In genomic region chr13:21106089-21106488, GRCh38 we compare ENCODE assay signal across 13 cellular contexts. TPM values are rescaled to one million over a fixed set of nuclear protein-coding genes. Genes with fewer than 3 reads are reported as not detected.
A peak's percentile ranks its signal among the peaks of the same experiment; 100 is the strongest.
DNase-seq lines count a peak whose midpoint lies in the region; ATAC-seq and TF ChIP-seq lines count a peak whose summit lies in the region.
"Had no signal": no experiment of that assay in that cellular context is flagged by ENCODE, and none has a peak within 500 bp of the region (broad histone marks: within the 10 kb centered on the region; RNA-seq: fewer than 3 reads in every experiment).

No MANE protein-coding gene starts in this region.

- CTCF ChIA-PET in AG04450 (lab: Charles Lee) = interaction anchor here (0.5 to 3.0 kb wide), 3 partner anchors 24 to 371 kb away, joined by 4 to 16 read pairs (median 6); no protein-coding TSS in a partner anchor

- TF ChIP-seq CTCF in AG04450 (IDR thresholded peaks at IDR 0.05; ENCODE audit: low read depth, low read length) (no peak), astrocyte of the cerebellum (IDR thresholded peaks at IDR 0.05; ENCODE audit: low read depth, low read length, missing control alignments) (no peak), uterus (IDR thresholded peaks at IDR 0.05) (no peak), heart right ventricle (IDR thresholded peaks at IDR 0.05) (no peak)

- H3K27ac ChIP-seq in AG04450 (ENCODE audit: low read depth, low read length) = peak overlapping the region; percentile 76
- no peak overlapping the region for H3K27ac ChIP-seq in uterus
- no peak overlapping the region for H3K27ac ChIP-seq in heart right ventricle
- H3K27ac ChIP-seq: BLaER1 treated with 17β-estradiol and CSF1 and Interleukin-3, amounts not matched to agents 10 nM and 100 nM had no signal

- H3K27me3 ChIP-seq in AG04450 (ENCODE audit: control insufficient read depth, insufficient read depth, low read length) (no peaks in the 10 kb centered on the region), uterus (no peaks in the 10 kb centered on the region), heart right ventricle (no peaks in the 10 kb centered on the region)
- H3K27me3 ChIP-seq: BLaER1 treated with 17β-estradiol and CSF1 and Interleukin-3, amounts not matched to agents 10 nM and 100 nM had no signal

- H3K4me1 ChIP-seq in uterus = no peaks in the 10 kb centered on the region
- H3K4me1 ChIP-seq in heart right ventricle = no peaks in the 10 kb centered on the region
- H3K4me1 ChIP-seq: BLaER1 treated with 17β-estradiol and CSF1 and Interleukin-3, amounts not matched to agents 10 nM and 100 nM had no signal

- no peak for ATAC-seq in heart right ventricle

- no peak overlapping the region for H3K4me3 ChIP-seq in AG04450 (ENCODE audit: low read depth, low read length)
- H3K4me3 ChIP-seq in astrocyte of the cerebellum (ENCODE audit: low read depth, low read length) = no peak overlapping the region
- H3K4me3 ChIP-seq in uterus = no peak overlapping the region
- no peak overlapping the region for H3K4me3 ChIP-seq in heart right ventricle
- H3K4me3 ChIP-seq: BLaER1 treated with 17β-estradiol and CSF1 and Interleukin-3, amounts not matched to agents 10 nM and 100 nM had no signal

- H3K9me3 ChIP-seq in AG04450 (ENCODE audit: control insufficient read depth, insufficient read depth, low read length) (no peaks in the 10 kb centered on the region; the same call in 1 of the 2 replicates), uterus (no peaks in the 10 kb centered on the region), heart right ventricle (no peaks in the 10 kb centered on the region)

- WGBS in heart right ventricle, 2 donors = 76% methylated on average over 4 of the region's 4 CpGs

- no peak for TF ChIP-seq POLR2A in uterus (IDR thresholded peaks at IDR 0.05)

- in situ Hi-C loops in astrocyte of the cerebellum (cut with HindIII; ENCODE audit: low sequenced_read_pairs) = no loop called here

- no peaks in the 10 kb centered on the region for H3K36me3 ChIP-seq in uterus
- no peaks in the 10 kb centered on the region for H3K36me3 ChIP-seq in heart right ventricle
- H3K36me3 ChIP-seq: BLaER1 treated with 17β-estradiol and CSF1 and Interleukin-3, amounts not matched to agents 10 nM and 100 nM had no signal

- intact Hi-C loops in uterus (cut with DNase I; ENCODE audit: low total_unique reads) = no loop called here
- intact Hi-C loops in heart right ventricle (cut with DNase I) = no loop called here

- DNase-seq in AG04450 (ENCODE audit: low read depth, low spot score) (peak; percentile 32), HS-27A (ENCODE audit: low read depth) (peak; percentile 29), astrocyte of the cerebellum (ENCODE audit: low read depth) (peak; percentile 54), kidney glomerular epithelial cell (lab: John Stamatoyannopoulos, UW) (peak; percentile 27), midbrain (lab: John Stamatoyannopoulos, UW) (no peak), NCI-H1436 treated with DMSO at 0.1 percent for 48 hours (lab: John Stamatoyannopoulos, UW) (no peak), uterus (no peak), heart right ventricle (no peak)
- DNase-seq: activated CD4-positive, alpha-beta T cell treated with anti-CD3 and anti-CD28 coated beads, Interleukin-2, amount 50 U/mL, for 1 hour; H9; stimulated activated naive CD4-positive, alpha-beta T cell treated with Interleukin-2 at 50 U/mL for 16 hours; T-helper 9 cell had no signal

- POLR2A ChIA-PET in AG04450 (lab: Yijun Ruan, JAX) = interaction anchor here (0.7 to 1.0 kb wide), 2 partner anchors 41 to 62 kb away, joined by 3 to 4 read pairs; no protein-coding TSS in a partner anchor

RNA-seq across cellular contexts. Expression of gene SAP18, which starts 33.8 kb away (rescaled TPM):
- polyA plus RNA-seq in AG04450 (2011; rRNA removed) (99.1 and 122 TPM in 2 replicates), heart right ventricle (100 to 1,000 TPM in 1 of 2 donors, 10 to 100 TPM in 1; 74.2 to 105 TPM)
- polyA minus RNA-seq in AG04450 (2011; rRNA and poly(A)+ RNA removed) = 10.9 and 12.2 TPM in 2 replicates
- total RNA-seq in uterus (100 to 1,000 TPM in 1 of 4 donors, 10 to 100 TPM in 3; 22.8 to 182 (median 37.3) TPM), heart right ventricle (100 to 1,000 TPM; 243 to 343 (median 301) TPM)

RNA-seq across cellular contexts. Expression of gene LATS2, which starts 44.7 kb away (rescaled TPM):
- 19.3 and 21.7 TPM in 2 replicates for polyA plus RNA-seq in AG04450 (2011; rRNA removed)
- polyA minus RNA-seq in AG04450 (2011; rRNA and poly(A)+ RNA removed) = 31.4 and 33.0 TPM in 2 replicates
- 10 to 100 TPM in 3 of 4 donors, 1 to 10 TPM in 1; 8.5 to 32.5 (median 12.6) TPM for total RNA-seq in uterus
- 10 to 100 TPM; 16.2 to 46.1 (median 27.9) TPM for total RNA-seq in heart right ventricle
- 10 to 100 TPM in 1 of 2 donors, 1 to 10 TPM in 1; 9.7 to 10.9 TPM for polyA plus RNA-seq in heart right ventricle

Comparison
In these comparisons a context has a peak if more than half of its experiments do, and no peak if none do; other contexts are left out.
1. DNase-seq: peak in AG04450 (single experiment), HS-27A (single experiment), astrocyte of the cerebellum (single experiment) and kidney glomerular epithelial cell (single experiment); none in midbrain (single experiment), NCI-H1436 treated with DMSO at 0.1 percent for 48 hours (single experiment), uterus (0 of 2) and heart right ventricle (0 of 2).